Comparison of ENCODE assay signal across 8 cellular contexts in the genomic region with DNA sequence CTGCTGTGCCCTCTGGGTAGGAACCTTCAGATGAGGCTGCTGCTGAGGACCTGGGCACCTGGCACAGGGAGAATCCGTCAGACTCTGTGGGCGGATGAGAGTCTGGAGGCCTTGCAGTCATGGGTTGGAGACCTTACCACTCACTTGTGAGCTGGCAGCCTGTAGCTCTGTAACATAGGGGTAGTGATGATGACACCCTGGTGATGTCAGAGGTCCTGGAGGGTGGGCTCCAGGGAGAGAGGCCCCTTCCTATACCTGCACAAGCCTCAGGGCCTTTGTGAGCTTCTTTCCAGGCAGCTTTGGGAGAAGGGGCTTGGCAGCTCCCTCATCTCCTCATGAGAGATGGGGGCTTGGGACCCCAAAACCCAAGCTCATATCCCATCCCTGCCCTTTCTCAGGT. TPM values are rescaled to one million over a fixed set of nuclear protein-coding genes. Genes with fewer than 3 reads are reported as not detected.
DNase-seq lines count a peak whose midpoint lies in the region; ATAC-seq and TF ChIP-seq lines count a peak whose summit lies in the region.
"Had no signal": no experiment of that assay in that cellular context is flagged by ENCODE, and none has a peak within 500 bp of the region (broad histone marks: within the 10 kb centered on the region; RNA-seq: fewer than 3 reads in every experiment).

No MANE protein-coding gene starts in this region.

- H3K23ac ChIP-seq in IMR-90 (ENCODE audit: low read depth, low read length): 0 out of 2 replicates have a peak overlapping the region, but pooled peaks have one; percentile 33

- no peak overlapping the region for H2BK120ac ChIP-seq in IMR-90 (ENCODE audit: low read depth, low read length)

- peak overlapping the region; percentile 87 for H3K4me3 Mint-ChIP-seq in neural progenitor cell

- no peak overlapping the region for H3K9ac ChIP-seq in IMR-90 (ENCODE audit: low read depth, low read length)
- H3K9ac ChIP-seq in neural progenitor cell: no peak overlapping the region

- peaks cover 15% of the 10 kb centered on the region; the same call in 1 of the 2 replicates for H3K9me1 ChIP-seq in IMR-90 (ENCODE audit: insufficient read depth, low read length)

- H3K4ac ChIP-seq in IMR-90 (ENCODE audit: low read depth, low read length): no peak overlapping the region

- no peak overlapping the region for H3K56ac ChIP-seq in IMR-90 (ENCODE audit: extremely low read depth, insufficient read depth, low read length)

- H3K27ac ChIP-seq in IMR-90 (ENCODE audit: insufficient read depth, low read length) (no peak overlapping the region), ascending aorta (peak overlapping the region; percentile 93 to 96), neural progenitor cell (no peak overlapping the region), aorta (ENCODE audit: low read depth in 1 of 2, low read length in 2 of 2) (peak overlapping the region in 1 of 2 donors; percentile 72)

- no peak overlapping the region for H2AFZ ChIP-seq in IMR-90 (replicated peaks; ENCODE audit: low read length, poor library complexity)
- no peak overlapping the region for H2AFZ ChIP-seq in neural progenitor cell (replicated peaks)

- POLR2A ChIA-PET in IMR-90 (lab: Charles Lee; ENCODE audit: unreplicated experiment): no interaction called here

- no peak overlapping the region for H4K91ac ChIP-seq in IMR-90 (ENCODE audit: insufficient read depth, low read depth, low read length)

- no peak overlapping the region for H2BK5ac ChIP-seq in IMR-90 (ENCODE audit: low read depth, low read length, poor library complexity, severe bottlenecking)

- peaks cover 41% of the 10 kb centered on the region for H3F3A ChIP-seq in neural progenitor cell (ENCODE audit: low read depth)

- peaks cover 3% of the 10 kb centered on the region for H3K36me3 Mint-ChIP-seq in neural progenitor cell

- H3K27me3 ChIP-seq in IMR-90 (ENCODE audit: control insufficient read depth, insufficient read depth, low read length) (no peaks in the 10 kb centered on the region), ascending aorta (no peaks in the 10 kb centered on the region), neural progenitor cell (no peaks in the 10 kb centered on the region), aorta (ENCODE audit: control insufficient read depth in 1 of 2, insufficient read depth in 2 of 2, low read length in 1 of 2) (no peaks in the 10 kb centered on the region)
- H3K27me3 ChIP-seq: Peyer's patch had no signal

- dilution Hi-C loops in IMR-90 (cut with HindIII; ENCODE audit: low sequenced_read_pairs, unreplicated experiment): no loop called here

- TF ChIP-seq POLR2A in IMR-90 (IDR thresholded peaks at IDR 0.05; ENCODE audit: low read depth, low read length): no peak

- peaks cover 25% of the 10 kb centered on the region for H3K79me2 ChIP-seq in neural progenitor cell (ENCODE audit: low read depth)

- intact Hi-C loops in IMR-90 (cut with micrococcal nuclease): no loop called here
- intact Hi-C loops in ascending aorta (cut with DNase I): no loop called here
- intact Hi-C loops in aorta (cut with DNase I): no loop called here

- no peak for ATAC-seq in IMR-90 (ENCODE audit: low read depth)
- ATAC-seq in aorta (ENCODE audit: low FRiP score): no peak

- H3K4me2 ChIP-seq in IMR-90 (ENCODE audit: low read depth, low read length) (no peak overlapping the region), neural progenitor cell (peak overlapping the region; percentile 83)

- H2AK5ac ChIP-seq in IMR-90 (ENCODE audit: low read depth, low read length): peak overlapping the region; percentile 43; the same call in 1 of the 2 replicates

- H3K18ac ChIP-seq in IMR-90 (ENCODE audit: low read depth, low read length): no peak overlapping the region

- CTCF ChIA-PET in IMR-90 (lab: Yijun Ruan, JAX): interaction anchor here (0.5 kb wide), 1 partner anchor 424 kb away, joined by 3 read pairs; no protein-coding TSS in a partner anchor

- in situ Hi-C loops in IMR-90 (cut with MboI; ENCODE audit: low sequenced_read_pairs): no loop called here

- no peak overlapping the region for H3K4me3 ChIP-seq in IMR-90 (ENCODE audit: insufficient read depth, low read depth, low read length)
- H3K4me3 ChIP-seq in ascending aorta: no peak overlapping the region
- no peak overlapping the region for H3K4me3 ChIP-seq in neural progenitor cell
- H3K4me3 ChIP-seq in aorta (ENCODE audit: low read length in 2 of 2): no peak overlapping the region

- peaks cover 26% of the 10 kb centered on the region for H3K36me3 ChIP-seq in IMR-90 (ENCODE audit: control insufficient read depth, insufficient read depth, low read length)
- peaks cover 29 to 37% of the 10 kb centered on the region in 2 donors for H3K36me3 ChIP-seq in ascending aorta
- H3K36me3 ChIP-seq in neural progenitor cell: no peaks in the 10 kb centered on the region
- peaks cover 0 to 3% of the 10 kb centered on the region in 2 donors for H3K36me3 ChIP-seq in aorta (ENCODE audit: control insufficient read depth in 1 of 2, insufficient read depth in 2 of 2, low read length in 1 of 2)

- DNase-seq in IMR-90 (no peak), ascending aorta (ENCODE audit: low spot score in 2 of 2) (no peak), neural progenitor cell (ENCODE audit: low spot score) (no peak), aorta (no peak), inferior parietal cortex (ENCODE audit: extremely low spot score) (no peak), NCI-H187 (lab: John Stamatoyannopoulos, UW) (no peak)
- DNase-seq: GOT3 had no signal

- WGBS in IMR-90 (ENCODE audit: extremely low coverage in 2 of 2, insufficient read length in 1 of 2), 2 experiments: 40% methylated on average over 1 of the region's 2 CpGs; no CpG with 5 or more reads in 1 of the 2 experiments
- 68 to 71% methylated on average over 2 of the region's 2 CpGs for WGBS in aorta, 2 donors

- H4K20me1 ChIP-seq in IMR-90 (ENCODE audit: insufficient read depth, low read length) (peaks cover 10% of the 10 kb centered on the region), neural progenitor cell (ENCODE audit: low read depth) (peaks cover 24% of the 10 kb centered on the region)

- no peak overlapping the region for H2BK20ac ChIP-seq in IMR-90 (ENCODE audit: low read depth, low read length)

- peak overlapping the region; percentile 95 for H2AK9ac ChIP-seq in IMR-90 (replicated peaks; ENCODE audit: low read depth, low read length, poor library complexity)

- peaks cover 17% of the 10 kb centered on the region for H3K4me1 Mint-ChIP-seq in neural progenitor cell

- TF ChIP-seq CTCF in IMR-90 (conservative IDR thresholded peaks at IDR 0.05; ENCODE audit: low read depth, low read length) (no peak), ascending aorta (IDR thresholded peaks at IDR 0.05) (no peak), neural progenitor cell (IDR thresholded peaks at IDR 0.05) (no peak)

- no TSS peak for BruUV-seq in IMR-90 (replicated peaks; lab: Mats Ljungman, UMichigan)

- H4K8ac ChIP-seq in IMR-90 (ENCODE audit: low read depth in 2 of 2, low read length in 2 of 2): no peak overlapping the region

- H3K79me1 ChIP-seq in IMR-90 (ENCODE audit: low read depth in 1 of 2, low read length in 2 of 2): peaks cover 13 to 61% of the 10 kb centered on the region in 2 experiments

- H3K14ac ChIP-seq in IMR-90 (replicated peaks; ENCODE audit: low read depth, low read length): no peak overlapping the region

- no peak for TF ChIP-seq RAD21 in IMR-90 (IDR thresholded peaks at IDR 0.05; ENCODE audit: low read length)

- H3K27ac Mint-ChIP-seq in neural progenitor cell: no peak overlapping the region

- H3K9me3 ChIP-seq in IMR-90 (ENCODE audit: control insufficient read depth, insufficient read depth, low read length) (no peaks in the 10 kb centered on the region), ascending aorta (no peaks in the 10 kb centered on the region), neural progenitor cell (ENCODE audit: low read depth) (no peaks in the 10 kb centered on the region), aorta (ENCODE audit: control insufficient read depth, low read length) (no peaks in the 10 kb centered on the region)
- H3K9me3 ChIP-seq: Peyer's patch had no signal

- no peak overlapping the region for H4K5ac ChIP-seq in IMR-90 (ENCODE audit: low read depth, low read length)

- peaks cover 10% of the 10 kb centered on the region for H3K27me3 Mint-ChIP-seq in neural progenitor cell (ENCODE audit: insufficient read depth, low read depth)

- no peaks in the 10 kb centered on the region for H3K9me3 Mint-ChIP-seq in neural progenitor cell

- H2BK15ac ChIP-seq in IMR-90 (ENCODE audit: low read depth, low read length): no peak overlapping the region

- peaks cover 19% of the 10 kb centered on the region for H3K4me1 ChIP-seq in IMR-90 (ENCODE audit: control insufficient read depth, insufficient read depth, low read length)
- H3K4me1 ChIP-seq in ascending aorta: peaks cover 12 to 37% of the 10 kb centered on the region in 2 donors
- peaks cover 15% of the 10 kb centered on the region for H3K4me1 ChIP-seq in neural progenitor cell
- H3K4me1 ChIP-seq in aorta (ENCODE audit: control insufficient read depth in 1 of 2, insufficient read depth in 2 of 2, low read length in 2 of 2): peaks cover 0 to 5% of the 10 kb centered on the region in 2 donors

RNA-seq across cellular contexts. Expression of a gene that starts 1.6 kb away (rescaled TPM):
- total RNA-seq in IMR-90 (2012; rRNA removed) (9.1 and 12.2 TPM in 2 replicates), ascending aorta (18.5 TPM), neural progenitor cell (ENCODE audit: low replicate concordance) (8.1 and 23.2 TPM in 2 replicates), aorta (10 to 100 TPM; 11.1 to 13.1 TPM)
- polyA plus RNA-seq in IMR-90 (2012; rRNA removed) (20.7 and 26.6 TPM in 2 replicates), aorta (1 to 10 TPM; 2.4 to 7.5 TPM)
- 17.9 and 19.8 TPM in 2 replicates for polyA plus RNA-seq in IMR-90 (2012; cell fraction: cytosol; rRNA removed)
- 32.6 and 84.0 TPM in 2 replicates for polyA plus RNA-seq in IMR-90 (2012; cell fraction: nucleus; rRNA removed; ENCODE audit: low replicate concordance)

RNA-seq across cellular contexts. Expression of a gene that starts 3.6 kb away (rescaled TPM):
- 258 and 263 TPM in 2 replicates for total RNA-seq in IMR-90 (2012; rRNA removed)
- polyA plus RNA-seq in IMR-90 (2012; rRNA removed): 290 and 321 TPM in 2 replicates
- polyA plus RNA-seq in IMR-90 (2012; cell fraction: cytosol; rRNA removed): 217 and 243 TPM in 2 replicates
- 740 and 1,400 TPM in 2 replicates for polyA plus RNA-seq in IMR-90 (2012; cell fraction: nucleus; rRNA removed; ENCODE audit: low replicate concordance)
- 716 TPM for total RNA-seq in ascending aorta
- 117 and 193 TPM in 2 replicates for total RNA-seq in neural progenitor cell (ENCODE audit: low replicate concordance)
- 100 to 1,000 TPM; 250 to 299 TPM for total RNA-seq in aorta
- polyA plus RNA-seq in aorta: 100 to 1,000 TPM in 1 of 2 donors, 10 to 100 TPM in 1; 87.5 to 355 TPM

RNA-seq across cellular contexts. Expression of a gene that starts 36.7 kb away (rescaled TPM):
- total RNA-seq in IMR-90 (2012; rRNA removed) (34.2 and 40.1 TPM in 2 replicates), ascending aorta (25.3 TPM), neural progenitor cell (ENCODE audit: low replicate concordance) (70.5 and 190 TPM in 2 replicates), aorta (10 to 100 TPM; 14.1 to 18.9 TPM)
- polyA plus RNA-seq in IMR-90 (2012; rRNA removed) (52.9 and 57.9 TPM in 2 replicates), aorta (10 to 100 TPM in 1 of 2 donors, 1 to 10 TPM in 1; 4.0 to 12.7 TPM)
- polyA plus RNA-seq in IMR-90 (2012; cell fraction: cytosol; rRNA removed): 29.8 and 72.4 TPM in 2 replicates
- 53.9 and 145 TPM in 2 replicates for polyA plus RNA-seq in IMR-90 (2012; cell fraction: nucleus; rRNA removed; ENCODE audit: low replicate concordance)

RNA-seq across cellular contexts. Expression of a gene that starts 52.7 kb away (rescaled TPM):
- total RNA-seq in IMR-90 (2012; rRNA removed) (21.3 and 25.6 TPM in 2 replicates), ascending aorta (52.8 TPM), neural progenitor cell (ENCODE audit: low replicate concordance) (49.2 and 67.8 TPM in 2 replicates), aorta (10 to 100 TPM; 27.8 to 37.8 TPM)
- polyA plus RNA-seq in IMR-90 (2012; rRNA removed) (12.4 and 13.4 TPM in 2 replicates), aorta (10 to 100 TPM in 1 of 2 donors, 1 to 10 TPM in 1; 2.9 to 20.8 TPM)
- 6.9 and 11.3 TPM in 2 replicates for polyA plus RNA-seq in IMR-90 (2012; cell fraction: cytosol; rRNA removed)
- polyA plus RNA-seq in IMR-90 (2012; cell fraction: nucleus; rRNA removed; ENCODE audit: low replicate concordance): 27.6 and 28.4 TPM in 2 replicates

RNA-seq across cellular contexts. Expression of a gene that starts 53.0 kb away (rescaled TPM):
- total RNA-seq in IMR-90 (2012; rRNA removed) (10.6 and 10.9 TPM in 2 replicates), ascending aorta (10.3 TPM), neural progenitor cell (ENCODE audit: low replicate concordance) (8.9 and 11.9 TPM in 2 replicates), aorta (10 to 100 TPM; 10.8 to 15.4 TPM)
- polyA plus RNA-seq in IMR-90 (2012; rRNA removed) (7.1 and 7.2 TPM in 2 replicates), aorta (1 to 10 TPM; 3.9 to 4.5 TPM)
- 2.8 and 3.8 TPM in 2 replicates for polyA plus RNA-seq in IMR-90 (2012; cell fraction: cytosol; rRNA removed)
- 6.9 and 10.3 TPM in 2 replicates for polyA plus RNA-seq in IMR-90 (2012; cell fraction: nucleus; rRNA removed; ENCODE audit: low replicate concordance)

Comparison
In these comparisons a context has a peak if more than half of its experiments do, and no peak if none do; other contexts are left out.
1. H3K27ac ChIP-seq: peak in ascending aorta (2 of 2); none in IMR-90 (single experiment) and neural progenitor cell (single experiment).